Comparison of ENCODE assay signal across 1 cellular context in genomic region chr16:1559446-1559975, GRCh38.
TF ChIP-seq lines count a peak whose summit lies in the region.

No MANE protein-coding gene starts in this region.

TF ChIP-seq in GM23338, 12 proteins besides CTCF, POLR2A, EP300 and RAD21 (continued from another document):
- TF ChIP-seq EZH2phosphoT487 (IDR thresholded peaks at IDR 0.05; ENCODE audit: unreplicated experiment): no peak
- no peak for TF ChIP-seq NANOG (IDR thresholded peaks at IDR 0.05; ENCODE audit: borderline replicate concordance)
- no peak for TF ChIP-seq ZNF462 (CRISPR knock-in tag; IDR thresholded peaks at IDR 0.05)
- TF ChIP-seq STAT1 (IDR thresholded peaks at IDR 0.05; ENCODE audit: unreplicated experiment): no peak
- no peak for TF ChIP-seq EZH2 (IDR thresholded peaks at IDR 0.05; ENCODE audit: low read depth, unreplicated experiment)
- no peak for TF ChIP-seq ZNF114 (CRISPR knock-in tag; IDR thresholded peaks at IDR 0.05)
